23 cellular contexts compared by ENCODE assay signal in the genomic region with DNA sequence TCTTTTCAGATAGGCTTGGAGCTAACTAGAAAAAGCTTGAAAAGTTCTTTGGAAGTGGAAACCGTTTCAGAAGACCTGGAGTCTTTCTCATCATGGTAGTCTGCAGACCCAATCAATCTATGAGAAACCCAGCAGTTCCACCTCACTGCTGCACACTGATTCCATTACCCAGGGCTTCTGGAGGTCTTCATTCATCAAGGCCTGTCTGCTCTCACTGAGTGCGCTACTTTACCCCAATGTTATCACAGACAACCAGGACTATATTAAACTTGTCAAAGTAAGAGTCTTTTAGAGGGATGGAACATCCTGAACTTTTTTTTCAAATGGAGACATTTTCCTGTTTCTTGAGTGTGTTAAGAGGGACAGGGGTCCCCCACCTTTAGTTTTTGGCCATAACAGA.
"Had no signal": no experiment of that assay in that cellular context is flagged by ENCODE, and none has a peak within 500 bp of the region (broad histone marks: within the 10 kb centered on the region; RNA-seq: fewer than 3 reads in every experiment).

No MANE protein-coding gene starts in this region.

- DNase-seq: Kasumi-1, MM.1S, NCI-H1092 treated with DMSO at 0.1 percent for 48 hours, NCI-H1436, NCI-H187, NCI-H2029, NCI-H2081 treated with DMSO at 0.1 percent for 48 hours, NCI-H2171, NCI-H226, NCI-H446, NCI-H510A, NCI-H524 treated with DMSO at 0.1 percent for 48 hours, NCI-H69, NCI-H774, RPMI8226, SHP77 treated with DMSO at 0.1 percent for 48 hours, SJCRH30 had no signal

- H3K4me2 ChIP-seq: KMS-11 had no signal

- H3K4me1 Mint-ChIP-seq: IgD-negative memory B cell had no signal

- H3K27ac ChIP-seq: KMS-11, SJCRH30, SK-N-MC had no signal

- H3K4me3 ChIP-seq: K562, SJCRH30, SK-N-MC had no signal

- H3K4me3 Mint-ChIP-seq: IgD-negative memory B cell had no signal

- ATAC-seq: HepG2, K562 had no signal

- H3K27ac Mint-ChIP-seq: IgD-negative memory B cell had no signal

- H3K9ac ChIP-seq: KMS-11 had no signal

- H3K36me3 ChIP-seq: SJCRH30 had no signal

- FAIRE-seq: HepG2, K562, RCC 7860 had no signal

- H3K36me3 Mint-ChIP-seq: IgD-negative memory B cell had no signal

- H3K27me3 ChIP-seq: SJCRH30 had no signal
